9 cellular contexts compared by ENCODE assay signal in the genomic region with DNA sequence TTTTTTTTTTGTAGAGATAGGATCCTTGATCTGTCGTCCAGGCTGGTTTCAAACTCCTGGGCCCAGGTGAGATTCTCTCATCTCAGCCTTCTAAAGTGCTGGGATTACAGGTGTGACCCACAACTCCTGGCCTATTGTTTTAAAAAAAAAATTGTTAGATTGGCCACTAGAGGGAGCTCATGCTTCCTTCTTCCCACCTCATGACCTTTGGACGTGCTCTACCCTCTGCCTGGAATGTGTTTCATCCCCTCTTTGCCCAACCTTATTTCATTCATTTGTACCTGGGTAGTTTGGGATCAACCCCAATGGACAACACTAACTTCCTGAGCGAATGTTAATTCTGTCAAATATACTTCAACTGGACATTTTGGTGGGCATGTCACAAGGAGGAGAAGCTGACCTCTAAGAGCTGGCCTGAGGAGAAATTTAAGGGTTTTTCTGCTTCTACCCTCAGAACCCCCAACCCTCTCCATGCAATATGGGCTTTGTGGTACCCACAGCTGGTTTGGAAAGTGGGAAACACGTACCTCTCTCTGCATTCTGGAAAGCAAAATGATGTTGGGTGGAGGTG. TPM values are rescaled to one million over a fixed set of nuclear protein-coding genes. Genes with fewer than 3 reads are reported as not detected.
DNase-seq lines count a peak whose midpoint lies in the region; ATAC-seq, FAIRE-seq and TF ChIP-seq lines count a peak whose summit lies in the region.
"Had no signal": no experiment of that assay in that cellular context is flagged by ENCODE, and none has a peak within 500 bp of the region (broad histone marks: within the 10 kb centered on the region; RNA-seq: fewer than 3 reads in every experiment).

No MANE protein-coding gene starts in this region.

- no peaks in the 10 kb centered on the region for H3K4me1 Mint-ChIP-seq in activated CD8-positive, alpha-beta T cell treated with anti-CD3 and anti-CD28 coated beads for 36 hours (ENCODE audit: low read depth)
- H3K4me1 Mint-ChIP-seq in immature natural killer cell: no peaks in the 10 kb centered on the region

- no peak for TF ChIP-seq POLR2A in A549 (IDR thresholded peaks at IDR 0.05; ENCODE audit: low read length)
- TF ChIP-seq POLR2A in transverse colon (IDR thresholded peaks at IDR 0.05): no peak

- no peaks in the 10 kb centered on the region for H3K36me3 ChIP-seq in transverse colon

- CTCF ChIA-PET in A549 (lab: Yijun Ruan, JAX): interaction anchor here (0.6 to 3.3 kb wide), 23 partner anchors 9 to 1418 kb away, joined by 3 to 23 read pairs (median 5); no protein-coding TSS in a partner anchor
- CTCF ChIA-PET in activated CD8-positive, alpha-beta T cell treated with anti-CD3 and anti-CD28 coated beads for 36 hours (lab: Charles Lee): interaction anchor here (0.5 to 6.8 kb wide), 47 partner anchors 10 to 1234 kb away, joined by 3 to 71 read pairs (median 4); a partner anchor contains a TSS

- intact Hi-C loops in activated CD8-positive, alpha-beta T cell treated with anti-CD3 and anti-CD28 coated beads for 36 hours (cut with micrococcal nuclease): loop anchor here (10.0 kb wide), 1 partner anchor 169 kb away; no protein-coding TSS in a partner anchor
- intact Hi-C loops in transverse colon (cut with DNase I; ENCODE audit: low total_unique reads): no loop called here

- H3K4me3 ChIP-seq in A549 (no peak overlapping the region), transverse colon (no peak overlapping the region)

- H3K4me3 Mint-ChIP-seq in activated CD8-positive, alpha-beta T cell treated with anti-CD3 and anti-CD28 coated beads for 36 hours: no peak overlapping the region
- no peak overlapping the region for H3K4me3 Mint-ChIP-seq in immature natural killer cell

- WGBS in A549 (ENCODE audit: missing lambda C conversion rate): 34% methylated on average over 4 of the region's 4 CpGs
- 14 to 38% methylated on average over 2 to 4 of the region's 4 CpGs for WGBS in transverse colon (ENCODE audit: low coverage in 1 of 2), 2 donors

- no peak overlapping the region for H3K4me2 ChIP-seq in A549

- H3K36me3 Mint-ChIP-seq in activated CD8-positive, alpha-beta T cell treated with anti-CD3 and anti-CD28 coated beads for 36 hours (ENCODE audit: low read depth): no peaks in the 10 kb centered on the region
- H3K36me3 Mint-ChIP-seq in immature natural killer cell: no peaks in the 10 kb centered on the region

- no peak for TF ChIP-seq EP300 in A549 (IDR thresholded peaks at IDR 0.05)
- TF ChIP-seq EP300 in transverse colon (IDR thresholded peaks at IDR 0.05; ENCODE audit: low read depth): no peak

- H3K9me3 Mint-ChIP-seq in activated CD8-positive, alpha-beta T cell treated with anti-CD3 and anti-CD28 coated beads for 36 hours: peaks cover 2% of the 10 kb centered on the region
- H3K9me3 Mint-ChIP-seq in immature natural killer cell: no peaks in the 10 kb centered on the region

- no peaks in the 10 kb centered on the region for H3K9me3 ChIP-seq in A549
- no peaks in the 10 kb centered on the region for H3K9me3 ChIP-seq in transverse colon

- peak; percentile 29 to 46; a peak in 3 of 5 replicates for TF ChIP-seq RAD21 in A549 (conservative IDR thresholded peaks at IDR 0.05 in 1 of 2, IDR thresholded peaks at IDR 0.05 in 1 of 2)

- POLR2A ChIA-PET in A549 (lab: Yijun Ruan, JAX): interaction anchor here (1.0 kb wide), 1 partner anchor 171 kb away, joined by 3 read pairs; a partner anchor contains a TSS
- POLR2A ChIA-PET in activated CD8-positive, alpha-beta T cell treated with anti-CD3 and anti-CD28 coated beads for 36 hours (lab: Charles Lee): interaction anchor here (0.7 kb wide), 1 partner anchor 8 kb away, joined by 3 read pairs; no protein-coding TSS in a partner anchor

- H3K27me3 ChIP-seq in transverse colon: no peaks in the 10 kb centered on the region

- no peak overlapping the region for H3K27ac Mint-ChIP-seq in activated CD8-positive, alpha-beta T cell treated with anti-CD3 and anti-CD28 coated beads for 36 hours
- no peak overlapping the region for H3K27ac Mint-ChIP-seq in immature natural killer cell

- ATAC-seq in A549: peak; percentile 47 to 84; a peak in 4 of 6 replicates
- peak; percentile 73 for ATAC-seq in activated CD8-positive, alpha-beta T cell treated with anti-CD3 and anti-CD28 coated beads for 36 hours

- H3K27me3 Mint-ChIP-seq in activated CD8-positive, alpha-beta T cell treated with anti-CD3 and anti-CD28 coated beads for 36 hours: peaks cover 2% of the 10 kb centered on the region
- peaks cover 0 to 5% (median 0%) of the 10 kb centered on the region in 3 donors for H3K27me3 Mint-ChIP-seq in immature natural killer cell (ENCODE audit: low read depth in 3 of 3)

- peak; percentile 15 to 27 for DNase-seq in A549 (ENCODE audit: low read depth in 1 of 2, low spot score in 1 of 2)
- peak; percentile 8 for DNase-seq in activated CD8-positive, alpha-beta T cell treated with anti-CD3 and anti-CD28 coated beads for 36 hours
- DNase-seq in immature natural killer cell: peak; percentile 13 to 47 (median 39)
- no peak for DNase-seq in transverse colon
- no peak for DNase-seq in foreskin melanocyte
- DNase-seq in stimulated activated CD4-positive, alpha-beta T cell treated with anti-CD3 and anti-CD28 coated beads, Interleukin-4, amount 100 ng/mL, for 1 hour: no peak

- H3K27ac ChIP-seq in A549: no peak overlapping the region
- no peak overlapping the region for H3K27ac ChIP-seq in transverse colon
- H3K27ac ChIP-seq: epithelial cell of prostate had no signal

- peak; percentile 57 for TF ChIP-seq CTCF in A549 (IDR thresholded peaks at IDR 0.05)
- peak; percentile 66 for TF ChIP-seq CTCF in LNCAP (IDR thresholded peaks at IDR 0.05)
- TF ChIP-seq CTCF in activated CD8-positive, alpha-beta T cell treated with anti-CD3 and anti-CD28 coated beads for 36 hours (IDR thresholded peaks at IDR 0.05): peak; percentile 82
- TF ChIP-seq CTCF in transverse colon (IDR thresholded peaks at IDR 0.05): peak; percentile 59 to 69 (median 65)

- in situ Hi-C loops in transverse colon (cut with MboI; ENCODE audit: low pct_ligation_motif_present in 1 of 4, low pct_unique_long_range_greater_than_20kb in 1 of 4, low sequenced_read_pairs in 3 of 4): loop anchor here in 2 of 4 donors (10.0 to 25.0 kb wide), 2 partner anchors 169 to 191 kb away; no protein-coding TSS in a partner anchor

- FAIRE-seq in A549 (lab: Jason Lieb, UNC): no peak
- FAIRE-seq in G401.6 (lab: Jason Lieb, UNC): peak; percentile 8

- H3K4me1 ChIP-seq in A549 (no peaks in the 10 kb centered on the region), transverse colon (no peaks in the 10 kb centered on the region)

TF ChIP-seq in A549, 52 proteins besides CTCF, POLR2A, EP300 and RAD21:
- 0 out of 3 replicates have a peak, but pooled peaks have one; percentile 19 for TF ChIP-seq SMC3 (IDR thresholded peaks at IDR 0.05)
- no peak for TF ChIP-seq HEYL (CRISPR knock-in tag; IDR thresholded peaks at IDR 0.05)
- no peak for TF ChIP-seq HOXB13 (CRISPR knock-in tag; IDR thresholded peaks at IDR 0.05; ENCODE audit: low read depth)
- no peak for TF ChIP-seq HOXB5 (CRISPR knock-in tag; IDR thresholded peaks at IDR 0.05)
- no peak for TF ChIP-seq HOXA7 (CRISPR knock-in tag; IDR thresholded peaks at IDR 0.05)

RNA-seq across cellular contexts. Expression of a gene that starts 6.4 kb away (rescaled TPM):
- polyA plus RNA-seq in A549 (2011; rRNA removed) (not detected in 2 replicates), A549 (2017; fragmentation: RNase III; extraction: RNeasy Plus Mini Kit Qiagen cat#74134 plus additional on column Dnase treatment) (0.03 TPM in 1 of 3 replicates, not detected in the others), immature natural killer cell (not detected)
- polyA plus RNA-seq in A549 (2012; cell fraction: cytosol; rRNA removed): 0.01 TPM in 1 of 2 replicates, not detected in the other
- 0.02 TPM in 1 of 2 replicates, not detected in the other for polyA plus RNA-seq in A549 (2012; cell fraction: nucleus; rRNA removed)
- not detected in 2 replicates for polyA minus RNA-seq in A549 (2011; rRNA and poly(A)+ RNA removed)
- under 1 TPM; 0.11 to 0.25 TPM for total RNA-seq in activated CD8-positive, alpha-beta T cell treated with anti-CD3 and anti-CD28 coated beads for 36 hours
- under 1 TPM in 1 of 4 donors, not detected in 3; 0.32 TPM for total RNA-seq in transverse colon

RNA-seq across cellular contexts. Expression of a gene that starts 45.0 kb away (rescaled TPM):
- 29.3 and 31.8 TPM in 2 replicates for polyA plus RNA-seq in A549 (2011; rRNA removed)
- polyA plus RNA-seq in A549 (2012; cell fraction: cytosol; rRNA removed): 31.5 and 32.1 TPM in 2 replicates
- 35.7 and 48.3 TPM in 2 replicates for polyA plus RNA-seq in A549 (2012; cell fraction: nucleus; rRNA removed)
- polyA plus RNA-seq in A549 (2017; fragmentation: RNase III; extraction: RNeasy Plus Mini Kit Qiagen cat#74134 plus additional on column Dnase treatment): 20.3 to 27.0 TPM (median 23.7 TPM) in 3 replicates
- 19.8 and 21.9 TPM in 2 replicates for polyA minus RNA-seq in A549 (2011; rRNA and poly(A)+ RNA removed)
- total RNA-seq in activated CD8-positive, alpha-beta T cell treated with anti-CD3 and anti-CD28 coated beads for 36 hours: 10 to 100 TPM; 18.7 to 22.2 TPM
- polyA plus RNA-seq in immature natural killer cell: 10 to 100 TPM; 56.4 to 77.6 (median 73.2) TPM
- 100 to 1,000 TPM; 219 to 603 (median 461) TPM for total RNA-seq in transverse colon

Comparison
In these comparisons a context has a peak if more than half of its experiments do, and no peak if none do; other contexts are left out.
1. DNase-seq: peak in A549 (2 of 2), activated CD8-positive, alpha-beta T cell treated with anti-CD3 and anti-CD28 coated beads for 36 hours (single experiment) and immature natural killer cell (3 of 3); none in transverse colon (single experiment), foreskin melanocyte (single experiment) and stimulated activated CD4-positive, alpha-beta T cell treated with anti-CD3 and anti-CD28 coated beads, Interleukin-4, amount 100 ng/mL, for 1 hour (single experiment).
2. RNA of a gene that starts 45.0 kb away (total RNA-seq): 219 to 603 TPM in transverse colon; 18.7 to 22.2 TPM in activated CD8-positive, alpha-beta T cell treated with anti-CD3 and anti-CD28 coated beads for 36 hours; every median in the first group is over 4 times any median in the second.
3. Peak in every context shown above with its lines, with median percentiles within 50 percentile points of each other: CTCF ChIP-seq.